40 cellular contexts compared by ENCODE assay signal in the genomic region with DNA sequence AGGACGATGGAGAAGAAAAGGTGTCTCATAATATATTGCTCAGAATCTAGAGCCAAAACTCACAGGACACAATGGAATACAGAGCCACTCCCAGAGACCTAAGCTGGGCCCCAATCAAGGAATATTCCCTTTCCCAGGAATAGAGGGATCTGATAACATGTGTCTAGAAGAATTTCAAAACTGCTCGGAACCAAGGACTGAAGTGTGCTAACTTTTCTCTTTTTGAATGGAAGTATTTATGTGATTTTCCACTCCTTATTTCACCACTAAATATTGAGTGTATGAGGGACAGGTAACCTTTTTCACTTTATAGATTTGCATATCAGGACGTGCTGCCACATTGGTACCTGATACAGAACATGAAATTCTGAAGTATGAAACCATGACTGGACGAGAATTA. TPM values are rescaled to one million over a fixed set of nuclear protein-coding genes. Genes with fewer than 3 reads are reported as not detected.
"Had no signal": no experiment of that assay in that cellular context is flagged by ENCODE, and none has a peak within 500 bp of the region (broad histone marks: within the 10 kb centered on the region; RNA-seq: fewer than 3 reads in every experiment).

No MANE protein-coding gene starts in this region.

- H3K9me3 Mint-ChIP-seq: activated naive CD4-positive, alpha-beta T cell treated with anti-CD3 and anti-CD28 coated beads for 36 hours; activated naive CD4-positive, alpha-beta T cell treated with anti-CD3 and anti-CD28 coated beads, Interleukin-2, amount 10 ng/mL, durations not matched to agents 7 days and 5 days; activated naive CD4-positive, alpha-beta T cell treated with anti-CD3 and anti-CD28 coated beads, Interleukin-2, amount 50 U/mL, for 24 hours; activated naive CD4-positive, alpha-beta T cell treated with anti-CD3 and anti-CD28 coated beads, Interleukin-2, amount 50 U/mL, for 72 hours; activated naive CD8-positive, alpha-beta T cell treated with anti-CD3 and anti-CD28 coated beads for 36 hours; activated naive CD8-positive, alpha-beta T cell treated with anti-CD3 and anti-CD28 coated beads, Interleukin-2, amount 10 ng/mL, durations not matched to agents 7 days and 5 days; activated naive CD8-positive, alpha-beta T cell treated with anti-CD3 and anti-CD28 coated beads, Interleukin-2, amount 50 U/mL, for 24 hours; activated T-cell treated with anti-CD3 and anti-CD28 coated beads, Interleukin-2, amount 50 U/mL, for 24 hours; activated T-cell treated with anti-CD3 and anti-CD28 coated beads, Interleukin-2, amount 50 U/mL, for 4 hours; activated T-cell treated with anti-CD3 and anti-CD28 coated beads, Interleukin-2, amount 50 U/mL, for 72 hours; activated T-helper 1 cell treated with anti-CD3 and anti-CD28 coated beads, Interleukin-12 subunit alpha, Interleukin-12 subunit beta, Interleukin-2, Interleukin-4 antibody, amounts not matched to agents 30 ng/mL and 10 ng/mL and 1 ng/mL, durations not matched to agents 14 hours and 24 hours and 36 hours; activated T-helper 17 cell treated with anti-CD3 and anti-CD28 coated beads, Interleukin-2, amount 50 U/mL, for 72 hours; activated T-helper 2 cell treated with anti-CD3 and anti-CD28 coated beads, Interferon-gamma antibody, Interleukin-2, Interleukin-4, amounts not matched to agents 10 μg/mL and 5 μg/mL and 100 μg/mL, durations not matched to agents 14 hours and 24 hours and 36 hours; brain; central memory CD8-positive, alpha-beta T cell had no signal

- H3K27ac Mint-ChIP-seq: activated naive CD4-positive, alpha-beta T cell treated with anti-CD3 and anti-CD28 coated beads for 36 hours; activated naive CD4-positive, alpha-beta T cell treated with anti-CD3 and anti-CD28 coated beads, Interleukin-2, amount 10 ng/mL, durations not matched to agents 7 days and 5 days; activated naive CD4-positive, alpha-beta T cell treated with anti-CD3 and anti-CD28 coated beads, Interleukin-2, amount 50 U/mL, for 24 hours; activated naive CD4-positive, alpha-beta T cell treated with anti-CD3 and anti-CD28 coated beads, Interleukin-2, amount 50 U/mL, for 72 hours; activated naive CD8-positive, alpha-beta T cell; activated naive CD8-positive, alpha-beta T cell treated with anti-CD3 and anti-CD28 coated beads for 36 hours; activated naive CD8-positive, alpha-beta T cell treated with anti-CD3 and anti-CD28 coated beads, Interleukin-2, amount 10 ng/mL, durations not matched to agents 7 days and 5 days; activated naive CD8-positive, alpha-beta T cell treated with anti-CD3 and anti-CD28 coated beads, Interleukin-2, amount 50 U/mL, for 24 hours; activated T-cell treated with anti-CD3 and anti-CD28 coated beads, Interleukin-2, amount 50 U/mL, for 24 hours; activated T-cell treated with anti-CD3 and anti-CD28 coated beads, Interleukin-2, amount 50 U/mL, for 72 hours; activated T-helper 1 cell treated with anti-CD3 and anti-CD28 coated beads, Interleukin-12 subunit alpha, Interleukin-12 subunit beta, Interleukin-2, Interleukin-4 antibody, amounts not matched to agents 30 ng/mL and 10 ng/mL and 1 ng/mL, durations not matched to agents 14 hours and 24 hours and 36 hours; activated T-helper 17 cell treated with anti-CD3 and anti-CD28 coated beads, Interleukin-2, amount 50 U/mL, for 72 hours; activated T-helper 2 cell treated with anti-CD3 and anti-CD28 coated beads, Interferon-gamma antibody, Interleukin-2, Interleukin-4, amounts not matched to agents 10 μg/mL and 5 μg/mL and 100 μg/mL, durations not matched to agents 14 hours and 24 hours and 36 hours; brain had no signal

- H3K4me3 ChIP-seq: adrenal gland, ascending aorta, body of pancreas, breast epithelium, cardiac muscle cell had no signal

- H3K27me3 ChIP-seq: adrenal gland, ascending aorta, body of pancreas, brain microvascular endothelial cell, breast epithelium, cardiac muscle cell had no signal

- DNase-seq: activated effector memory CD4-positive, alpha-beta T cell treated with anti-CD3 and anti-CD28 coated beads, Interleukin-2, amount 50 U/mL, for 16 hours; activated effector memory CD4-positive, alpha-beta T cell treated with Interleukin-2 at 50 U/mL for 16 hours; activated gamma-delta T cell; activated gamma-delta T cell treated with Interleukin-2 at 50 U/mL for 16 hours; activated naive CD4-positive, alpha-beta T cell; activated naive CD4-positive, alpha-beta T cell treated with anti-CD3 and anti-CD28 coated beads for 36 hours; activated naive CD4-positive, alpha-beta T cell treated with anti-CD3 and anti-CD28 coated beads, Interleukin-2, amount 10 ng/mL, durations not matched to agents 7 days and 5 days; activated naive CD4-positive, alpha-beta T cell treated with anti-CD3 and anti-CD28 coated beads, Interleukin-2, amount 50 U/mL, for 16 hours; activated naive CD4-positive, alpha-beta T cell treated with Interleukin-2 at 50 U/mL for 16 hours; activated naive CD8-positive, alpha-beta T cell treated with anti-CD3 and anti-CD28 coated beads for 36 hours; activated naive CD8-positive, alpha-beta T cell treated with anti-CD3 and anti-CD28 coated beads, Interleukin-2, amount 10 ng/mL, durations not matched to agents 7 days and 5 days; activated naive CD8-positive, alpha-beta T cell treated with anti-CD3 and anti-CD28 coated beads, Interleukin-2, amount 50 U/mL, for 24 hours; activated T-cell treated with anti-CD3 and anti-CD28 coated beads, Interleukin-2, amount 50 U/mL, for 1 hour; activated T-cell treated with anti-CD3 and anti-CD28 coated beads, Interleukin-2, amount 50 U/mL, for 24 hours; activated T-cell treated with anti-CD3 and anti-CD28 coated beads, Interleukin-2, amount 50 U/mL, for 4 hours; activated T-cell treated with anti-CD3 and anti-CD28 coated beads, Interleukin-2, amount 50 U/mL, for 48 hours; activated T-cell treated with anti-CD3 and anti-CD28 coated beads, Interleukin-2, amount 50 U/mL, for 72 hours; adrenal gland; amniotic stem cell; amygdala; anterior cingulate cortex; aorta; body of pancreas; brain microvascular endothelial cell; caudate nucleus; central memory CD4-positive, alpha-beta T cell; cerebellar nuclear complex had no signal

- H3K9me3 ChIP-seq: adrenal gland, ascending aorta, body of pancreas, breast epithelium had no signal

- H3K36me3 ChIP-seq: adrenal gland, ascending aorta, brain microvascular endothelial cell, breast epithelium, cardiac muscle cell had no signal

- H3K4me3 Mint-ChIP-seq: activated naive CD4-positive, alpha-beta T cell treated with anti-CD3 and anti-CD28 coated beads for 36 hours; activated naive CD4-positive, alpha-beta T cell treated with anti-CD3 and anti-CD28 coated beads, Interleukin-2, amount 10 ng/mL, durations not matched to agents 7 days and 5 days; activated naive CD4-positive, alpha-beta T cell treated with anti-CD3 and anti-CD28 coated beads, Interleukin-2, amount 50 U/mL, for 24 hours; activated naive CD8-positive, alpha-beta T cell; activated naive CD8-positive, alpha-beta T cell treated with anti-CD3 and anti-CD28 coated beads for 36 hours; activated naive CD8-positive, alpha-beta T cell treated with anti-CD3 and anti-CD28 coated beads, Interleukin-2, amount 10 ng/mL, durations not matched to agents 7 days and 5 days; activated naive CD8-positive, alpha-beta T cell treated with anti-CD3 and anti-CD28 coated beads, Interleukin-2, amount 50 U/mL, for 24 hours; activated T-cell treated with anti-CD3 and anti-CD28 coated beads, Interleukin-2, amount 50 U/mL, for 24 hours; activated T-cell treated with anti-CD3 and anti-CD28 coated beads, Interleukin-2, amount 50 U/mL, for 4 hours; activated T-cell treated with anti-CD3 and anti-CD28 coated beads, Interleukin-2, amount 50 U/mL, for 72 hours; activated T-helper 1 cell treated with anti-CD3 and anti-CD28 coated beads, Interleukin-12 subunit alpha, Interleukin-12 subunit beta, Interleukin-2, Interleukin-4 antibody, amounts not matched to agents 30 ng/mL and 10 ng/mL and 1 ng/mL, durations not matched to agents 14 hours and 24 hours and 36 hours; activated T-helper 17 cell treated with anti-CD3 and anti-CD28 coated beads, Interleukin-2, amount 50 U/mL, for 72 hours; brain; central memory CD8-positive, alpha-beta T cell had no signal

- H3K4me1 Mint-ChIP-seq: activated naive CD4-positive, alpha-beta T cell treated with anti-CD3 and anti-CD28 coated beads, Interleukin-2, amount 10 ng/mL, durations not matched to agents 7 days and 5 days; activated naive CD4-positive, alpha-beta T cell treated with anti-CD3 and anti-CD28 coated beads, Interleukin-2, amount 50 U/mL, for 24 hours; activated naive CD8-positive, alpha-beta T cell treated with anti-CD3 and anti-CD28 coated beads for 36 hours; activated naive CD8-positive, alpha-beta T cell treated with anti-CD3 and anti-CD28 coated beads, Interleukin-2, amount 10 ng/mL, durations not matched to agents 7 days and 5 days; activated naive CD8-positive, alpha-beta T cell treated with anti-CD3 and anti-CD28 coated beads, Interleukin-2, amount 50 U/mL, for 24 hours; activated T-helper 17 cell treated with anti-CD3 and anti-CD28 coated beads, Interleukin-2, amount 50 U/mL, for 72 hours; brain; central memory CD8-positive, alpha-beta T cell had no signal

- H3K4me1 ChIP-seq: ascending aorta, body of pancreas, breast epithelium had no signal

- H3K36me3 Mint-ChIP-seq: activated naive CD4-positive, alpha-beta T cell treated with anti-CD3 and anti-CD28 coated beads, Interleukin-2, amount 10 ng/mL, durations not matched to agents 7 days and 5 days; activated naive CD4-positive, alpha-beta T cell treated with anti-CD3 and anti-CD28 coated beads, Interleukin-2, amount 50 U/mL, for 24 hours; activated naive CD4-positive, alpha-beta T cell treated with anti-CD3 and anti-CD28 coated beads, Interleukin-2, amount 50 U/mL, for 72 hours; activated naive CD8-positive, alpha-beta T cell; activated naive CD8-positive, alpha-beta T cell treated with anti-CD3 and anti-CD28 coated beads for 36 hours; activated naive CD8-positive, alpha-beta T cell treated with anti-CD3 and anti-CD28 coated beads, Interleukin-2, amount 10 ng/mL, durations not matched to agents 7 days and 5 days; brain had no signal

- ATAC-seq: activated naive CD4-positive, alpha-beta T cell treated with anti-CD3 and anti-CD28 coated beads, Interleukin-2, amount 50 U/mL, for 72 hours; activated naive CD8-positive, alpha-beta T cell treated with anti-CD3 and anti-CD28 coated beads, Interleukin-2, amount 50 U/mL, for 24 hours; activated T-cell treated with anti-CD3 and anti-CD28 coated beads, Interleukin-2, amount 50 U/mL, for 4 hours; activated T-cell treated with anti-CD3 and anti-CD28 coated beads, Interleukin-2, amount 50 U/mL, for 72 hours; activated T-helper 17 cell treated with anti-CD3 and anti-CD28 coated beads, Interleukin-2, amount 50 U/mL, for 72 hours; body of pancreas had no signal

- H3K27ac ChIP-seq: ascending aorta, body of pancreas, brain microvascular endothelial cell, breast epithelium, cardiac muscle cell had no signal

- FAIRE-seq: astrocyte, bronchial epithelial cell had no signal

RNA-seq across cellular contexts. Expression of a gene that starts 51.0 kb away (rescaled TPM):
- polyA plus RNA-seq: aorta had no signal

RNA-seq across cellular contexts. Expression of a gene that starts 53.3 kb away (rescaled TPM):
- total RNA-seq: ascending aorta had no signal
